In genomic region chr20:3543901-3544507, GRCh38 we compare ENCODE assay signal across 1 cellular context.
A peak's percentile ranks its signal among the peaks of the same experiment; 100 is the strongest.
TF ChIP-seq lines count a peak whose summit lies in the region.

No MANE protein-coding gene starts in this region.

TF ChIP-seq in HepG2, 621 proteins besides CTCF, POLR2A, EP300 and RAD21 (continues in another document):
- no peak for TF ChIP-seq DZIP1 (CRISPR knock-in tag; IDR thresholded peaks at IDR 0.05)
- TF ChIP-seq CENPX (CRISPR knock-in tag; IDR thresholded peaks at IDR 0.05) = no peak
- TF ChIP-seq NFATC3 (CRISPR knock-in tag; IDR thresholded peaks at IDR 0.05) = no peak
- TF ChIP-seq ZBTB46 (CRISPR knock-in tag; IDR thresholded peaks at IDR 0.05; ENCODE audit: borderline replicate concordance) = peak; percentile 55; the same call in 1 of the 2 replicates
- TF ChIP-seq MAFK (conservative IDR thresholded peaks at IDR 0.05 in 1 of 2, IDR thresholded peaks at IDR 0.05 in 1 of 2; ENCODE audit: low read length in 2 of 2) = 0 out of 4 replicates have a peak, but pooled peaks of 1 of the 2 experiments have one; percentile 8
- no peak for TF ChIP-seq ZNF136 (CRISPR knock-in tag; IDR thresholded peaks at IDR 0.05; ENCODE audit: low read depth)
- TF ChIP-seq ZNF12 (CRISPR knock-in tag; IDR thresholded peaks at IDR 0.05) = 0 out of 2 replicates have a peak, but pooled peaks have one; percentile 25
- no peak for TF ChIP-seq TCF7 (IDR thresholded peaks at IDR 0.05; ENCODE audit: low read depth)
- no peak for TF ChIP-seq TARDBP (CRISPR knock-in tag; IDR thresholded peaks at IDR 0.05)
- TF ChIP-seq THAP7 (CRISPR knock-in tag; IDR thresholded peaks at IDR 0.05) = no peak
- TF ChIP-seq ZNF644 (CRISPR knock-in tag; IDR thresholded peaks at IDR 0.05; ENCODE audit: low read depth) = 0 out of 2 replicates have a peak, but pooled peaks have one; percentile 14
- peak; percentile 84 for TF ChIP-seq FOSL2 (CRISPR knock-in tag; IDR thresholded peaks at IDR 0.05)
- TF ChIP-seq FOSL1 (CRISPR knock-in tag; IDR thresholded peaks at IDR 0.05; ENCODE audit: borderline replicate concordance) = no peak
- no peak for TF ChIP-seq ZNF264 (CRISPR knock-in tag; IDR thresholded peaks at IDR 0.05)
- TF ChIP-seq ZNF713 (CRISPR knock-in tag; IDR thresholded peaks at IDR 0.05) = no peak
- TF ChIP-seq RCOR2 (CRISPR knock-in tag; IDR thresholded peaks at IDR 0.05) = no peak
- TF ChIP-seq ZNF781 (CRISPR knock-in tag; IDR thresholded peaks at IDR 0.05; ENCODE audit: borderline replicate concordance, not compliant biosample characterization) = no peak
- TF ChIP-seq THYN1 (CRISPR knock-in tag; IDR thresholded peaks at IDR 0.05; ENCODE audit: borderline replicate concordance, low read depth) = no peak
- 0 out of 2 replicates have a peak, but pooled peaks have one; percentile 34 for TF ChIP-seq ZNF547 (CRISPR knock-in tag; IDR thresholded peaks at IDR 0.05)
- TF ChIP-seq LBX2 (CRISPR knock-in tag; IDR thresholded peaks at IDR 0.05; ENCODE audit: borderline replicate concordance) = no peak
- TF ChIP-seq HIVEP1 (CRISPR knock-in tag; IDR thresholded peaks at IDR 0.05) = peak; percentile 7; the same call in 1 of the 2 replicates
- no peak for TF ChIP-seq TBL1XR1 (IDR thresholded peaks at IDR 0.05; ENCODE audit: borderline replicate concordance, low read length, partially characterized antibody)
- peak; percentile 5; the same call in 1 of the 2 replicates for TF ChIP-seq MEIS2 (CRISPR knock-in tag; IDR thresholded peaks at IDR 0.05)
- TF ChIP-seq ZBTB4 (CRISPR knock-in tag; IDR thresholded peaks at IDR 0.05; ENCODE audit: borderline replicate concordance) = 0 out of 2 replicates have a peak, but pooled peaks have one; percentile 8
- no peak for TF ChIP-seq TBX2 (CRISPR knock-in tag; IDR thresholded peaks at IDR 0.05; ENCODE audit: borderline replicate concordance)
- no peak for TF ChIP-seq ZNF460 (CRISPR knock-in tag; IDR thresholded peaks at IDR 0.05; ENCODE audit: borderline replicate concordance)
- no peak for TF ChIP-seq ZNF296 (CRISPR knock-in tag; conservative IDR thresholded peaks at IDR 0.05)
- TF ChIP-seq PAWR (CRISPR knock-in tag; IDR thresholded peaks at IDR 0.05; ENCODE audit: borderline replicate concordance) = no peak
- no peak for TF ChIP-seq NR1H2 (CRISPR knock-in tag; IDR thresholded peaks at IDR 0.05; ENCODE audit: borderline replicate concordance, low read depth)
- TF ChIP-seq PREB (CRISPR knock-in tag; IDR thresholded peaks at IDR 0.05) = no peak
- no peak for TF ChIP-seq ZBTB7A (CRISPR knock-in tag; IDR thresholded peaks at IDR 0.05)
- no peak for TF ChIP-seq RFXAP (CRISPR knock-in tag; IDR thresholded peaks at IDR 0.05; ENCODE audit: borderline replicate concordance)
- no peak for TF ChIP-seq ZNF337 (CRISPR knock-in tag; IDR thresholded peaks at IDR 0.05; ENCODE audit: borderline replicate concordance, low read depth)
- TF ChIP-seq ASH2L (IDR thresholded peaks at IDR 0.05; ENCODE audit: insufficient read length, low read depth, low read length) = no peak
- no peak for TF ChIP-seq ZNF121 (CRISPR knock-in tag; IDR thresholded peaks at IDR 0.05)
- 0 out of 2 replicates have a peak, but pooled peaks have one; percentile 53 for TF ChIP-seq GLI4 (CRISPR knock-in tag; IDR thresholded peaks at IDR 0.05; ENCODE audit: borderline replicate concordance)
- TF ChIP-seq SMC3 (IDR thresholded peaks at IDR 0.05; ENCODE audit: low read length) = no peak
- TF ChIP-seq ZNF703 (CRISPR knock-in tag; IDR thresholded peaks at IDR 0.05; ENCODE audit: borderline replicate concordance) = no peak
- TF ChIP-seq ZBTB1 (CRISPR knock-in tag; IDR thresholded peaks at IDR 0.05; ENCODE audit: borderline replicate concordance) = no peak
- TF ChIP-seq ZNF530 (CRISPR knock-in tag; IDR thresholded peaks at IDR 0.05; ENCODE audit: low read depth) = no peak
- TF ChIP-seq ELF1 (CRISPR knock-in tag; IDR thresholded peaks at IDR 0.05) = no peak
- TF ChIP-seq ARNTL (CRISPR knock-in tag; IDR thresholded peaks at IDR 0.05) = 0 out of 2 replicates have a peak, but pooled peaks have one; percentile 36
- no peak for TF ChIP-seq SMARCE1 (IDR thresholded peaks at IDR 0.05; ENCODE audit: borderline replicate concordance)
- TF ChIP-seq CEBPG (CRISPR knock-in tag; IDR thresholded peaks at IDR 0.05) = no peak
- TF ChIP-seq ZNF790 (CRISPR knock-in tag; IDR thresholded peaks at IDR 0.05; ENCODE audit: borderline replicate concordance) = no peak
- TF ChIP-seq MAFF (IDR thresholded peaks at IDR 0.05; ENCODE audit: low read depth, low read length) = peak; percentile 29; the same call in 1 of the 2 replicates
- peak; percentile 50; the same call in 1 of the 2 replicates for TF ChIP-seq ZFP91 (CRISPR knock-in tag; IDR thresholded peaks at IDR 0.05; ENCODE audit: borderline replicate concordance)
- TF ChIP-seq ZNF558 (CRISPR knock-in tag; IDR thresholded peaks at IDR 0.05; ENCODE audit: borderline replicate concordance) = no peak
- TF ChIP-seq ZNF329 (CRISPR knock-in tag; IDR thresholded peaks at IDR 0.05; ENCODE audit: low read depth) = no peak
- TF ChIP-seq HNF1B (CRISPR knock-in tag; IDR thresholded peaks at IDR 0.05) = peak; percentile 85
- no peak for TF ChIP-seq IRF9 (CRISPR knock-in tag; IDR thresholded peaks at IDR 0.05; ENCODE audit: borderline replicate concordance)
- TF ChIP-seq ZNF782 (CRISPR knock-in tag; IDR thresholded peaks at IDR 0.05; ENCODE audit: borderline replicate concordance) = no peak; the same call in none of the 2 replicates
- TF ChIP-seq SETDB1 (CRISPR knock-in tag; IDR thresholded peaks at IDR 0.05; ENCODE audit: borderline replicate concordance) = no peak
- TF ChIP-seq ZNF639 (CRISPR knock-in tag; conservative IDR thresholded peaks at IDR 0.05) = no peak
- TF ChIP-seq NFE2L2 (IDR thresholded peaks at IDR 0.05; ENCODE audit: low read length) = peak; percentile 74
